19 cellular contexts compared by ENCODE assay signal in genomic region chr6:7841781-7842468, GRCh38.
"Had no signal": no experiment of that assay in that cellular context is flagged by ENCODE, and none has a peak within 500 bp of the region (broad histone marks: within the 10 kb centered on the region; RNA-seq: fewer than 3 reads in every experiment).

No MANE protein-coding gene starts in this region.

- H3K4me3 ChIP-seq: dorsolateral prefrontal cortex, lung, pancreas had no signal

- H3K4me1 Mint-ChIP-seq: activated CD4-positive, alpha-beta T cell treated with anti-CD3 and anti-CD28 coated beads, Interleukin-2, amount 10 ng/mL, durations not matched to agents 24 days and 14 days; activated naive CD8-positive, alpha-beta T cell treated with anti-CD3 and anti-CD28 coated beads, Interleukin-2, amount 10 ng/mL, durations not matched to agents 7 days and 5 days; activated T-helper 17 cell treated with anti-CD3 and anti-CD28 coated beads, Interleukin-2, amount 50 U/mL, for 72 hours; natural killer cell; stimulated activated effector memory CD8-positive, alpha-beta T cell treated with anti-CD3 and anti-CD28 coated beads, Interleukin-12 subunit alpha, Interleukin-12 subunit beta, amount 100 ng/mL, for 72 hours had no signal

- H3K9me3 ChIP-seq: neutrophil, pancreas had no signal

- H3K27ac Mint-ChIP-seq: activated CD4-positive, alpha-beta T cell treated with anti-CD3 and anti-CD28 coated beads, Interleukin-2, amount 10 ng/mL, durations not matched to agents 24 days and 14 days; activated CD8-positive, alpha-beta T cell treated with anti-CD3 and anti-CD28 coated beads for 36 hours; activated naive CD8-positive, alpha-beta T cell treated with anti-CD3 and anti-CD28 coated beads, Interleukin-2, amount 10 ng/mL, durations not matched to agents 7 days and 5 days; activated T-helper 17 cell treated with anti-CD3 and anti-CD28 coated beads, Interleukin-2, amount 50 U/mL, for 72 hours; brain; natural killer cell; stimulated activated effector memory CD8-positive, alpha-beta T cell treated with anti-CD3 and anti-CD28 coated beads, Interleukin-12 subunit alpha, Interleukin-12 subunit beta, amount 100 ng/mL, for 72 hours had no signal

- DNase-seq: activated CD4-positive, alpha-beta T cell treated with anti-CD3 and anti-CD28 coated beads, Interleukin-2, amount 10 ng/mL, durations not matched to agents 24 days and 14 days; activated CD8-positive, alpha-beta T cell treated with anti-CD3 and anti-CD28 coated beads for 36 hours; activated naive CD4-positive, alpha-beta T cell treated with Interleukin-2 at 50 U/mL for 16 hours; activated naive CD8-positive, alpha-beta T cell treated with anti-CD3 and anti-CD28 coated beads, Interleukin-2, amount 10 ng/mL, durations not matched to agents 7 days and 5 days; activated T-cell treated with anti-CD3 and anti-CD28 coated beads, Interleukin-2, amount 50 U/mL, for 1 hour; anterior cingulate cortex; central memory CD4-positive, alpha-beta T cell; dorsolateral prefrontal cortex; hypothalamus; islet precursor cell; natural killer cell; pancreas; stimulated activated CD4-positive, alpha-beta T cell treated with anti-CD3 and anti-CD28 coated beads, Interleukin-4, amount 100 ng/mL, for 24 hours had no signal

- H3K9me3 Mint-ChIP-seq: activated CD4-positive, alpha-beta T cell treated with anti-CD3 and anti-CD28 coated beads, Interleukin-2, amount 10 ng/mL, durations not matched to agents 24 days and 14 days; activated T-helper 17 cell treated with anti-CD3 and anti-CD28 coated beads, Interleukin-2, amount 50 U/mL, for 72 hours; natural killer cell; stimulated activated effector memory CD8-positive, alpha-beta T cell treated with anti-CD3 and anti-CD28 coated beads, Interleukin-12 subunit alpha, Interleukin-12 subunit beta, amount 100 ng/mL, for 72 hours had no signal

- H3K4me3 Mint-ChIP-seq: activated CD4-positive, alpha-beta T cell treated with anti-CD3 and anti-CD28 coated beads, Interleukin-2, amount 10 ng/mL, durations not matched to agents 24 days and 14 days; activated CD8-positive, alpha-beta T cell treated with anti-CD3 and anti-CD28 coated beads for 36 hours; activated naive CD8-positive, alpha-beta T cell treated with anti-CD3 and anti-CD28 coated beads, Interleukin-2, amount 10 ng/mL, durations not matched to agents 7 days and 5 days; activated T-helper 17 cell treated with anti-CD3 and anti-CD28 coated beads, Interleukin-2, amount 50 U/mL, for 72 hours; brain; natural killer cell; stimulated activated effector memory CD8-positive, alpha-beta T cell treated with anti-CD3 and anti-CD28 coated beads, Interleukin-12 subunit alpha, Interleukin-12 subunit beta, amount 100 ng/mL, for 72 hours had no signal

- H3K36me3 ChIP-seq: neutrophil, pancreas had no signal

- H3K27me3 Mint-ChIP-seq: brain had no signal

- ATAC-seq: activated CD8-positive, alpha-beta T cell treated with anti-CD3 and anti-CD28 coated beads for 36 hours; activated T-helper 17 cell treated with anti-CD3 and anti-CD28 coated beads, Interleukin-2, amount 50 U/mL, for 72 hours; natural killer cell; pancreas; sciatic nerve; stimulated activated effector memory CD8-positive, alpha-beta T cell treated with anti-CD3 and anti-CD28 coated beads, Interleukin-12 subunit alpha, Interleukin-12 subunit beta, amount 100 ng/mL, for 72 hours had no signal

- H3K27ac ChIP-seq: dorsolateral prefrontal cortex, neutrophil, pancreas had no signal

- H3K4me1 ChIP-seq: pancreas had no signal

- H3K27me3 ChIP-seq: neutrophil, pancreas had no signal
